2 cellular contexts compared by ENCODE assay signal in the genomic region with DNA sequence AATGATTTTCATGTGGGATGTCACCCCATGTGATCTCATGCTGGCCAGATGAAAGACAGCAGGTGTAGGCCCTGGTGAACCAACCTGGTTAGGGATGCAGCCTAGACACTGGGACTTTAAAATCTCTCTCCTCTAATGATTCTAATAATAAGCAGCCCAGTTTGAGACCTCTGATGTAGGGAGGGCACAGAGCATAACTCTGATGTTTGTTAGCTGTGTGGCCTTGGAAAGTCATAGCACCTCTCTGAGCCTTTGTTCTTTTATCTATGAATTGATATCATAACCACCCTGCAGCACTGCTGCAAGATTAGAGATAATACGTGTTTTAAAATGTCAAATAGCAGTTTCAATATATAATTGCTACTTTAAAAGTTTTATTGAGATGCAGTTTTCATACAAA.
TF ChIP-seq lines count a peak whose summit lies in the region.

No MANE protein-coding gene starts in this region.

TF ChIP-seq in IMR-90, 13 proteins besides CTCF, POLR2A, EP300 and RAD21:
- TF ChIP-seq CEBPB (IDR thresholded peaks at IDR 0.05; ENCODE audit: low read depth, low read length) (no peak), BHLHE40 (IDR thresholded peaks at IDR 0.05; ENCODE audit: low read depth, low read length) (no peak)
- TF ChIP-seq, protein P1, sequence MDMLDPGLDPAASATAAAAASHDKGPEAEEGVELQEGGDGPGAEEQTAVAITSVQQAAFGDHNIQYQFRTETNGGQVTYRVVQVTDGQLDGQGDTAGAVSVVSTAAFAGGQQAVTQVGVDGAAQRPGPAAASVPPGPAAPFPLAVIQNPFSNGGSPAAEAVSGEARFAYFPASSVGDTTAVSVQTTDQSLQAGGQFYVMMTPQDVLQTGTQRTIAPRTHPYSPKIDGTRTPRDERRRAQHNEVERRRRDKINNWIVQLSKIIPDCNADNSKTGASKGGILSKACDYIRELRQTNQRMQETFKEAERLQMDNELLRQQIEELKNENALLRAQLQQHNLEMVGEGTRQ (IDR thresholded peaks at IDR 0.05; ENCODE audit: low read depth, low read length) = no peak
- TF ChIP-seq, protein P2, sequence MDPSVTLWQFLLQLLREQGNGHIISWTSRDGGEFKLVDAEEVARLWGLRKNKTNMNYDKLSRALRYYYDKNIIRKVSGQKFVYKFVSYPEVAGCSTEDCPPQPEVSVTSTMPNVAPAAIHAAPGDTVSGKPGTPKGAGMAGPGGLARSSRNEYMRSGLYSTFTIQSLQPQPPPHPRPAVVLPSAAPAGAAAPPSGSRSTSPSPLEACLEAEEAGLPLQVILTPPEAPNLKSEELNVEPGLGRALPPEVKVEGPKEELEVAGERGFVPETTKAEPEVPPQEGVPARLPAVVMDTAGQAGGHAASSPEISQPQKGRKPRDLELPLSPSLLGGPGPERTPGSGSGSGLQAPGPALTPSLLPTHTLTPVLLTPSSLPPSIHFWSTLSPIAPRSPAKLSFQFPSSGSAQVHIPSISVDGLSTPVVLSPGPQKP (IDR thresholded peaks at IDR 0.05; ENCODE audit: borderline replicate concordance, low read depth, low read length) = no peak

TF ChIP-seq in K562, 482 proteins besides CTCF, POLR2A, EP300 and RAD21:
- TF ChIP-seq BCOR (IDR thresholded peaks at IDR 0.05) (peak; percentile 54; the same call in 1 of the 2 replicates), ZFP36 (IDR thresholded peaks at IDR 0.05; ENCODE audit: low read depth, low read length, partially characterized antibody) (peak; percentile 76), HDAC2 (IDR thresholded peaks at IDR 0.05) (peak; percentile 26; the same call in 1 of the 2 replicates), RBM25 (IDR thresholded peaks at IDR 0.05; ENCODE audit: low read depth, low read length, severe bottlenecking) (peak; percentile 49), ADNP (tag; IDR thresholded peaks at IDR 0.05) (peak; percentile 67; the same call in 1 of the 2 replicates), NR0B1 (IDR thresholded peaks at IDR 0.05; ENCODE audit: partially characterized antibody) (no peak), ZNF589 (CRISPR knock-in tag; IDR thresholded peaks at IDR 0.05; ENCODE audit: low read depth) (no peak), KDM1A (IDR thresholded peaks at IDR 0.05) (0 out of 4 replicates have a peak, but pooled peaks of 1 of the 2 experiments have one; percentile 41), RCOR1 (IDR thresholded peaks at IDR 0.05; ENCODE audit: borderline replicate concordance in 1 of 2, low read depth in 2 of 2, low read length in 2 of 2) (0 out of 4 replicates have a peak, but pooled peaks of 1 of the 2 experiments have one; percentile 13)
